Comparison of ENCODE assay signal across 39 cellular contexts in genomic region chr17:70752966-70753467, GRCh38.
"Had no signal": no experiment of that assay in that cellular context is flagged by ENCODE, and none has a peak within 500 bp of the region (broad histone marks: within the 10 kb centered on the region; RNA-seq: fewer than 3 reads in every experiment).

No MANE protein-coding gene starts in this region.

- ATAC-seq: activated naive CD8-positive, alpha-beta T cell treated with anti-CD3 and anti-CD28 coated beads, Interleukin-2, amount 50 U/mL, for 24 hours; activated T-cell treated with anti-CD3 and anti-CD28 coated beads, Interleukin-2, amount 50 U/mL, for 4 hours; Right ventricle myocardium inferior had no signal

- H3K4me3 ChIP-seq: MG63, PC-9 had no signal

- H3K4me2 ChIP-seq: PC-9 had no signal

- H3K9me3 ChIP-seq: MG63 had no signal

- H3K36me3 ChIP-seq: MG63 had no signal

- H3K36me3 Mint-ChIP-seq: activated CD4-positive, alpha-beta memory T cell treated with anti-CD3 and anti-CD28 coated beads for 36 hours; activated naive CD4-positive, alpha-beta T cell treated with anti-CD3 and anti-CD28 coated beads, Interleukin-2, amount 10 ng/mL, durations not matched to agents 7 days and 5 days; activated naive CD8-positive, alpha-beta T cell; brain had no signal

- H2AFZ ChIP-seq: PC-9 had no signal

- H3K4me1 Mint-ChIP-seq: activated B cell treated with CpG ODN at 0.5 μM for 24 hours; activated naive CD4-positive, alpha-beta T cell treated with anti-CD3 and anti-CD28 coated beads, Interleukin-2, amount 10 ng/mL, durations not matched to agents 7 days and 5 days; activated naive CD8-positive, alpha-beta T cell treated with anti-CD3 and anti-CD28 coated beads, Interleukin-2, amount 50 U/mL, for 24 hours had no signal

- H3K27me3 ChIP-seq: MG63 had no signal

- H3K27ac Mint-ChIP-seq: activated B cell treated with CpG ODN at 0.5 μM for 24 hours; activated CD4-positive, alpha-beta memory T cell treated with anti-CD3 and anti-CD28 coated beads for 36 hours; activated naive CD4-positive, alpha-beta T cell treated with anti-CD3 and anti-CD28 coated beads, Interleukin-2, amount 10 ng/mL, durations not matched to agents 7 days and 5 days; activated naive CD8-positive, alpha-beta T cell; activated naive CD8-positive, alpha-beta T cell treated with anti-CD3 and anti-CD28 coated beads, Interleukin-2, amount 50 U/mL, for 24 hours; brain had no signal

- H3K27me3 Mint-ChIP-seq: activated B cell treated with CpG ODN at 0.5 μM for 24 hours; activated CD4-positive, alpha-beta memory T cell treated with anti-CD3 and anti-CD28 coated beads for 36 hours; activated naive CD4-positive, alpha-beta T cell treated with anti-CD3 and anti-CD28 coated beads, Interleukin-2, amount 10 ng/mL, durations not matched to agents 7 days and 5 days; activated naive CD8-positive, alpha-beta T cell; activated naive CD8-positive, alpha-beta T cell treated with anti-CD3 and anti-CD28 coated beads, Interleukin-2, amount 50 U/mL, for 24 hours; brain had no signal

- H3K4me3 Mint-ChIP-seq: activated B cell treated with CpG ODN at 0.5 μM for 24 hours; activated CD4-positive, alpha-beta memory T cell treated with anti-CD3 and anti-CD28 coated beads for 36 hours; activated naive CD4-positive, alpha-beta T cell treated with anti-CD3 and anti-CD28 coated beads, Interleukin-2, amount 10 ng/mL, durations not matched to agents 7 days and 5 days; activated naive CD8-positive, alpha-beta T cell; activated naive CD8-positive, alpha-beta T cell treated with anti-CD3 and anti-CD28 coated beads, Interleukin-2, amount 50 U/mL, for 24 hours; activated T-cell treated with anti-CD3 and anti-CD28 coated beads, Interleukin-2, amount 50 U/mL, for 4 hours; brain had no signal

- H3K9me3 Mint-ChIP-seq: activated B cell treated with CpG ODN at 0.5 μM for 24 hours; activated CD4-positive, alpha-beta memory T cell treated with anti-CD3 and anti-CD28 coated beads for 36 hours; activated naive CD4-positive, alpha-beta T cell treated with anti-CD3 and anti-CD28 coated beads, Interleukin-2, amount 10 ng/mL, durations not matched to agents 7 days and 5 days had no signal

- DNase-seq: activated B cell treated with CpG ODN at 0.5 μM for 24 hours; activated CD4-positive, alpha-beta memory T cell treated with anti-CD3 and anti-CD28 coated beads for 36 hours; activated CD4-positive, alpha-beta T cell treated with anti-CD3 and anti-CD28 coated beads for 4 hours; activated CD4-positive, alpha-beta T cell treated with anti-CD3 and anti-CD28 coated beads, Interleukin-2, amount 50 U/mL, for 1 hour; activated CD4-positive, CD25-positive, alpha-beta regulatory T cell treated with anti-CD3 and anti-CD28 coated beads, Interleukin-2, amount 50 U/mL, for 72 hours; activated CD8-positive, alpha-beta memory T cell treated with anti-CD3 and anti-CD28 coated beads, Interleukin-2, amount 50 U/mL, for 4 hours; activated effector memory CD4-positive, alpha-beta T cell treated with Interleukin-2 at 50 U/mL for 16 hours; activated naive CD4-positive, alpha-beta T cell treated with anti-CD3 and anti-CD28 coated beads, Interleukin-2, amount 10 ng/mL, durations not matched to agents 7 days and 5 days; activated naive CD8-positive, alpha-beta T cell treated with anti-CD3 and anti-CD28 coated beads, Interleukin-2, amount 50 U/mL, for 24 hours; activated T-cell treated with anti-CD3 and anti-CD28 coated beads for 4 hours; activated T-cell treated with anti-CD3 and anti-CD28 coated beads, Interleukin-2, amount 50 U/mL, for 4 hours; anterior cingulate cortex; caudate nucleus; cerebellar nuclear complex; Kasumi-1; MG63; NCI-H1048; NCI-H1105 treated with DMSO at 0.1 percent for 48 hours; NCI-H1436; NCI-H1694; NCI-H1930; NCI-H2081 treated with DMSO at 0.1 percent for 48 hours; NCI-H2171 treated with DMSO at 0.1 percent for 48 hours; NCI-H2227 treated with DMSO at 0.1 percent for 48 hours; NCI-H446; NCI-H510A treated with DMSO at 0.1 percent for 48 hours; NCI-H526 treated with DMSO at 0.1 percent for 48 hours; NK-92 treated with Interleukin-12 subunit alpha and Interleukin-12 subunit beta, amount 100 ng/mL, for 24 hours; PC-9; SIG-M5; SW 1271; T-helper 1 cell; T-helper 2 cell; T-helper 9 cell had no signal

- H3K27ac ChIP-seq: PC-9, RWPE1, VCaP had no signal
